Comparison of ENCODE assay signal across 22 cellular contexts in genomic region chr2:75495862-75496261, GRCh38.
DNase-seq lines count a peak whose midpoint lies in the region; ATAC-seq, FAIRE-seq and TF ChIP-seq lines count a peak whose summit lies in the region.
"Had no signal": no experiment of that assay in that cellular context is flagged by ENCODE, and none has a peak within 500 bp of the region (broad histone marks: within the 10 kb centered on the region; RNA-seq: fewer than 3 reads in every experiment).

No MANE protein-coding gene starts in this region.

- H3F3A ChIP-seq in GM23338 (replicated peaks; ENCODE audit: low read depth) (no peaks in the 10 kb centered on the region), smooth muscle cell (ENCODE audit: low read depth) (no peaks in the 10 kb centered on the region)

- TF ChIP-seq CTCF in GM23338 (conservative IDR thresholded peaks at IDR 0.05; ENCODE audit: low read depth in 2 of 2) (no peak), keratinocyte (optimal IDR thresholded peaks at IDR 0.05 in 1 of 3, IDR thresholded peaks at IDR 0.05 in 1 of 3, conservative IDR thresholded peaks at IDR 0.05 in 1 of 3; ENCODE audit: extremely low read depth in 1 of 3, insufficient read depth in 2 of 3, low read length in 3 of 3) (no peak), smooth muscle cell (IDR thresholded peaks at IDR 0.05; ENCODE audit: borderline replicate concordance, insufficient read depth, poor library complexity, severe bottlenecking) (no peak)
- no peak for TF ChIP-seq CTCF in CD4-positive, alpha-beta T cell (IDR thresholded peaks at IDR 0.05)

- intact Hi-C loops in CD4-positive, alpha-beta T cell (cut with DNase I, micrococcal nuclease): no loop called here

- WGBS in smooth muscle cell (ENCODE audit: low lambda C conversion rate): 85% methylated on average over 2 of the region's 2 CpGs

- ATAC-seq in GM23338 (no peak), GM19455 (IDR thresholded peaks at IDR 0.05; ENCODE audit: unreplicated experiment) (no peak)
- ATAC-seq in CD4-positive, alpha-beta T cell (ENCODE audit: poor library complexity): no peak
- ATAC-seq: CD8-positive, alpha-beta T cell; GM12878; SK-N-SH treated with all-trans-retinoic acid at 6 μM for 48 hours had no signal

- H3K9me3 ChIP-seq in keratinocyte (ENCODE audit: control insufficient read depth, low read depth, low read length): no peaks in the 10 kb centered on the region
- H3K9me3 ChIP-seq in CD4-positive, alpha-beta T cell (ENCODE audit: control insufficient read depth, low read length): no peaks in the 10 kb centered on the region
- no peaks in the 10 kb centered on the region for H3K9me3 ChIP-seq in smooth muscle cell (replicated peaks; ENCODE audit: low read depth)
- H3K9me3 ChIP-seq: BLaER1 had no signal

- H4K20me1 ChIP-seq in GM23338 (replicated peaks; ENCODE audit: insufficient read depth) (no peaks in the 10 kb centered on the region), keratinocyte (ENCODE audit: control insufficient read depth, extremely low read depth, insufficient read depth, low read length) (no peaks in the 10 kb centered on the region), smooth muscle cell (ENCODE audit: low read depth) (peaks cover 33% of the 10 kb centered on the region)
- H4K20me1 ChIP-seq: BLaER1 had no signal

- H3K9me3 Mint-ChIP-seq in GM23338: no peaks in the 10 kb centered on the region; the same call in 2 of the 3 replicates
- no peaks in the 10 kb centered on the region for H3K9me3 Mint-ChIP-seq in CD4-positive, alpha-beta T cell
- H3K9me3 Mint-ChIP-seq: CD8-positive, alpha-beta T cell had no signal

- H3K27ac Mint-ChIP-seq in GM23338: peak overlapping the region; percentile 58; the same call in 1 of the 2 replicates
- H3K27ac Mint-ChIP-seq in CD4-positive, alpha-beta T cell: no peak overlapping the region
- H3K27ac Mint-ChIP-seq: CD8-positive, alpha-beta T cell had no signal

- H2AFZ ChIP-seq in GM23338 (no peak overlapping the region), keratinocyte (ENCODE audit: control insufficient read depth, low read length) (no peak overlapping the region), smooth muscle cell (ENCODE audit: low read depth) (no peak overlapping the region)

- H3K4me1 ChIP-seq in GM23338 (ENCODE audit: insufficient read depth) (peaks cover 4% of the 10 kb centered on the region), keratinocyte (ENCODE audit: control insufficient read depth, extremely low read depth, insufficient read depth, low read length) (peaks cover 5% of the 10 kb centered on the region), smooth muscle cell (ENCODE audit: low read depth) (no peaks in the 10 kb centered on the region)
- H3K4me1 ChIP-seq: BLaER1 had no signal

- peak; percentile 32 for FAIRE-seq in keratinocyte (lab: Jason Lieb, UNC)
- FAIRE-seq: GM12878 had no signal

- no peak overlapping the region for H3K4me3 Mint-ChIP-seq in GM23338
- no peak overlapping the region for H3K4me3 Mint-ChIP-seq in CD4-positive, alpha-beta T cell
- H3K4me3 Mint-ChIP-seq: CD8-positive, alpha-beta T cell had no signal

- H3K4me2 ChIP-seq in GM23338 (no peak overlapping the region), keratinocyte (ENCODE audit: control insufficient read depth, extremely low read depth, insufficient read depth, low read depth, low read length) (no peak overlapping the region), smooth muscle cell (no peak overlapping the region)
- H3K4me2 ChIP-seq: BLaER1 had no signal

- no peaks in the 10 kb centered on the region for H3K36me3 Mint-ChIP-seq in GM23338 (ENCODE audit: low read depth)
- no peaks in the 10 kb centered on the region for H3K36me3 Mint-ChIP-seq in CD4-positive, alpha-beta T cell (ENCODE audit: low read depth)
- H3K36me3 Mint-ChIP-seq: CD8-positive, alpha-beta T cell had no signal

- H3K9ac ChIP-seq in keratinocyte (ENCODE audit: control insufficient read depth, extremely low read depth, insufficient read depth, low read length): no peak overlapping the region
- H3K9ac ChIP-seq in smooth muscle cell (ENCODE audit: low read depth): no peak overlapping the region
- H3K9ac ChIP-seq: BLaER1 had no signal

- H3K4me3 ChIP-seq in GM23338 (no peak overlapping the region), keratinocyte (ENCODE audit: control insufficient read depth in 2 of 3, extremely low read depth in 1 of 3, insufficient read depth in 2 of 3, low read depth in 1 of 3, low read length in 3 of 3) (no peak overlapping the region), smooth muscle cell (no peak overlapping the region)
- H3K4me3 ChIP-seq: BLaER1, GM12878 had no signal

- POLR2A ChIA-PET in CD4-positive, alpha-beta T cell (lab: Charles Lee): no interaction called here

- no peak overlapping the region for H3K27ac ChIP-seq in GM23338 (ENCODE audit: low read depth)
- no peak overlapping the region for H3K27ac ChIP-seq in keratinocyte (ENCODE audit: control insufficient read depth, insufficient read depth, low read length)
- H3K27ac ChIP-seq in CD4-positive, alpha-beta T cell (ENCODE audit: low read depth, low read length): no peak overlapping the region
- H3K27ac ChIP-seq in smooth muscle cell (ENCODE audit: low read depth): no peak overlapping the region
- H3K27ac ChIP-seq: 22Rv1, BLaER1, RWPE1 had no signal

- CTCF ChIA-PET in CD4-positive, alpha-beta T cell (lab: Charles Lee): no interaction called here

- no peaks in the 10 kb centered on the region for H3K27me3 ChIP-seq in GM23338 (ENCODE audit: insufficient read depth)
- H3K27me3 ChIP-seq in keratinocyte (ENCODE audit: control insufficient read depth, extremely low read depth, insufficient read depth, low read length): no peaks in the 10 kb centered on the region
- H3K27me3 ChIP-seq in CD4-positive, alpha-beta T cell (ENCODE audit: control insufficient read depth, insufficient read depth, low read length): peaks cover 3% of the 10 kb centered on the region
- H3K27me3 ChIP-seq in smooth muscle cell (ENCODE audit: low read depth): no peaks in the 10 kb centered on the region
- H3K27me3 ChIP-seq: BLaER1 had no signal

- H3K36me3 ChIP-seq in GM23338 (ENCODE audit: insufficient read depth) (no peaks in the 10 kb centered on the region), keratinocyte (ENCODE audit: control insufficient read depth in 2 of 2, extremely low read depth in 1 of 2, insufficient read depth in 2 of 2, low read length in 2 of 2) (peaks cover 4% of the 10 kb centered on the region in 2 experiments), smooth muscle cell (ENCODE audit: low read depth) (no peaks in the 10 kb centered on the region)
- H3K36me3 ChIP-seq: BLaER1 had no signal

- H3K27me3 Mint-ChIP-seq in GM23338 (ENCODE audit: insufficient read depth, low read depth, poor library complexity): peaks cover 2% of the 10 kb centered on the region
- H3K27me3 Mint-ChIP-seq in CD4-positive, alpha-beta T cell: no peaks in the 10 kb centered on the region

- H3K4me1 Mint-ChIP-seq in GM23338: peaks cover 5% of the 10 kb centered on the region; the same call in 2 of the 3 replicates
- no peaks in the 10 kb centered on the region for H3K4me1 Mint-ChIP-seq in CD4-positive, alpha-beta T cell (ENCODE audit: low read depth)

- dilution Hi-C loops in keratinocyte (cut with MboI; ENCODE audit: extremely low pct_ligation_motif_present, low sequenced_read_pairs): no loop called here

- no peaks in the 10 kb centered on the region for H3K79me2 ChIP-seq in GM23338 (replicated peaks; ENCODE audit: insufficient read depth)
- H3K79me2 ChIP-seq in keratinocyte (ENCODE audit: control insufficient read depth, insufficient read depth, low read length): no peaks in the 10 kb centered on the region
- no peaks in the 10 kb centered on the region for H3K79me2 ChIP-seq in smooth muscle cell (ENCODE audit: low read depth)

- 0 out of 2 replicates have a peak, but pooled peaks cover 7% of the 10 kb centered on the region for H3K9me2 ChIP-seq in GM23338 (ENCODE audit: insufficient read depth)

- DNase-seq in NCI-H1436 treated with DMSO at 0.1 percent for 48 hours (lab: John Stamatoyannopoulos, UW): peak; percentile 18
- DNase-seq in NCI-H1436 (lab: John Stamatoyannopoulos, UW): no peak
- DNase-seq in GM23338 (ENCODE audit: low spot score): no peak
- DNase-seq in NCI-H2196 (lab: John Stamatoyannopoulos, UW; ENCODE audit: unreplicated experiment): peak; percentile 11
- DNase-seq in keratinocyte (ENCODE audit: low read depth, low spot score): no peak
- DNase-seq in CD4-positive, alpha-beta T cell: no peak
- DNase-seq in smooth muscle cell (lab: John Stamatoyannopoulos, UW; ENCODE audit: unreplicated experiment): no peak
- DNase-seq: ACHN; CD8-positive, alpha-beta T cell; DMS79; GOT3; HCEC 1CT; Kasumi-1; NCI-H2227 treated with DMSO at 0.1 percent for 48 hours; NCI-H524; SHP77 treated with DMSO at 0.1 percent for 48 hours had no signal

- no peaks in the 10 kb centered on the region for H3K9me1 ChIP-seq in keratinocyte (ENCODE audit: control insufficient read depth, extremely low read depth, insufficient read depth, low read length)

TF ChIP-seq in GM23338, 12 proteins besides CTCF, POLR2A, EP300 and RAD21 (continues in another document):
- TF ChIP-seq POLR2AphosphoS5 (IDR thresholded peaks at IDR 0.05; ENCODE audit: low read depth): no peak

Comparison
In these comparisons a context has a peak if more than half of its experiments do, and no peak if none do; other contexts are left out.
1. DNase-seq: peak in NCI-H1436 treated with DMSO at 0.1 percent for 48 hours (single experiment) and NCI-H2196 (single experiment); none in NCI-H1436 (single experiment), GM23338 (single experiment), keratinocyte (single experiment), CD4-positive, alpha-beta T cell (0 of 10) and smooth muscle cell (single experiment).